In genomic region chr5:132666310-132667123, GRCh38 we compare ENCODE assay signal across 1 cellular context.
TF ChIP-seq lines count a peak whose summit lies in the region.

No MANE protein-coding gene starts in this region.

TF ChIP-seq in K562, 482 proteins besides CTCF, POLR2A, EP300 and RAD21 (continued from another document and continues in another):
- TF ChIP-seq CHD7 (IDR thresholded peaks at IDR 0.05; ENCODE audit: low read depth, low read length) (no peak), GTF3C2 (IDR thresholded peaks at IDR 0.05; ENCODE audit: borderline replicate concordance, extremely low read depth, insufficient read length) (no peak), SMARCA4 (IDR thresholded peaks at IDR 0.05) (peak; percentile 67), SREBF2 (CRISPR knock-in tag; IDR thresholded peaks at IDR 0.05) (no peak), TBP (optimal IDR thresholded peaks at IDR 0.05; ENCODE audit: low read depth, low read length) (peak; percentile 98), ZNF277 (CRISPR knock-in tag; IDR thresholded peaks at IDR 0.05; ENCODE audit: borderline replicate concordance) (no peak), MIER1 (IDR thresholded peaks at IDR 0.05; ENCODE audit: low read depth) (no peak), BRF1 (IDR thresholded peaks at IDR 0.05; ENCODE audit: borderline replicate concordance, extremely low read depth, insufficient read length) (no peak), ETV5 (CRISPR knock-in tag; IDR thresholded peaks at IDR 0.05; ENCODE audit: low read depth) (no peak), PHB (CRISPR knock-in tag; IDR thresholded peaks at IDR 0.05) (no peak), XRCC3 (IDR thresholded peaks at IDR 0.05) (no peak), STAT5A (IDR thresholded peaks at IDR 0.05; ENCODE audit: borderline replicate concordance, low read length) (no peak; the same call in 1 of the 2 replicates), FOXM1 (IDR thresholded peaks at IDR 0.05; ENCODE audit: low read depth) (no peak), FOXM1 (CRISPR knock-in tag; IDR thresholded peaks at IDR 0.05; ENCODE audit: low read depth) (no peak), TSC22D4 (tag; IDR thresholded peaks at IDR 0.05) (no peak), ZNF174 (CRISPR knock-in tag; IDR thresholded peaks at IDR 0.05) (peak; percentile 78; the same call in 1 of the 2 replicates), HINFP (tag; conservative IDR thresholded peaks at IDR 0.05; ENCODE audit: low read depth) (peak; percentile 93), BHLHE40 (IDR thresholded peaks at IDR 0.05; ENCODE audit: low read length) (no peak), POLR2H (tag; IDR thresholded peaks at IDR 0.05; ENCODE audit: low read depth) (no peak), ZBTB34 (CRISPR knock-in tag; IDR thresholded peaks at IDR 0.05) (0 out of 2 replicates have a peak, but pooled peaks have one; percentile 70), ZNF639 (CRISPR knock-in tag; conservative IDR thresholded peaks at IDR 0.05 in 1 of 2, IDR thresholded peaks at IDR 0.05 in 1 of 2) (peak in 1 of 2 experiments; percentile 97; a peak in 2 of 4 replicates), PHF21A (IDR thresholded peaks at IDR 0.05; ENCODE audit: borderline replicate concordance, low read depth) (no peak), CTCFL (IDR thresholded peaks at IDR 0.05; ENCODE audit: borderline replicate concordance, insufficient read depth, low read depth, low read length, poor library complexity, severe bottlenecking) (no peak), BRD4 (IDR thresholded peaks at IDR 0.05) (no peak)
